ENCODE assay signal across 10 cellular contexts in genomic region chr6:16237242-16237641, GRCh38. TPM values are rescaled to one million over a fixed set of nuclear protein-coding genes. Genes with fewer than 3 reads are reported as not detected.
DNase-seq lines count a peak whose midpoint lies in the region; ATAC-seq and TF ChIP-seq lines count a peak whose summit lies in the region.
"Had no signal": no experiment of that assay in that cellular context is flagged by ENCODE, and none has a peak within 500 bp of the region (broad histone marks: within the 10 kb centered on the region; RNA-seq: fewer than 3 reads in every experiment).

No MANE protein-coding gene starts in this region.

- WGBS in mesenchymal stem cell, result 93% methylated on average over 7 of the region's 7 CpGs

- H2BK5ac ChIP-seq in mesenchymal stem cell (ENCODE audit: low read depth, low read length, poor library complexity, severe bottlenecking), result no peak overlapping the region

- peak overlapping the region; percentile 18 for H3K27ac Mint-ChIP-seq in activated CD8-positive, alpha-beta memory T cell treated with anti-CD3 and anti-CD28 coated beads, Interleukin-2, amount 10 ng/mL, durations not matched to agents 7 days and 5 days

- peaks cover 26% of the 10 kb centered on the region for H3K4me1 Mint-ChIP-seq in activated CD8-positive, alpha-beta memory T cell treated with anti-CD3 and anti-CD28 coated beads, Interleukin-2, amount 10 ng/mL, durations not matched to agents 7 days and 5 days

- peak overlapping the region; percentile 85 for H3K4me3 Mint-ChIP-seq in activated CD8-positive, alpha-beta memory T cell treated with anti-CD3 and anti-CD28 coated beads, Interleukin-2, amount 10 ng/mL, durations not matched to agents 7 days and 5 days

- no peak for ATAC-seq in activated CD8-positive, alpha-beta memory T cell treated with anti-CD3 and anti-CD28 coated beads, Interleukin-2, amount 10 ng/mL, durations not matched to agents 7 days and 5 days
- no peak for ATAC-seq in GM18511 (IDR thresholded peaks at IDR 0.05; ENCODE audit: unreplicated experiment)
- no peak for ATAC-seq in GM19324 (IDR thresholded peaks at IDR 0.05; ENCODE audit: low FRiP score, unreplicated experiment)

- peak overlapping the region; percentile 44 for H2BK15ac ChIP-seq in mesenchymal stem cell (ENCODE audit: low read depth, poor library complexity, severe bottlenecking)

- H3K4ac ChIP-seq in mesenchymal stem cell (ENCODE audit: low read depth in 1 of 2, low read length in 2 of 2), result peak overlapping the region; percentile 13 to 59

- H3K4me3 ChIP-seq in mesenchymal stem cell (ENCODE audit: insufficient read depth in 1 of 2, low read depth in 1 of 2, low read length in 2 of 2) (peak overlapping the region in 1 of 2 experiments; percentile 66), subcutaneous abdominal adipose tissue (ENCODE audit: low read depth in 1 of 5, low read length in 5 of 5) (no peak overlapping the region)

- no peaks in the 10 kb centered on the region for H3K36me3 Mint-ChIP-seq in activated CD8-positive, alpha-beta memory T cell treated with anti-CD3 and anti-CD28 coated beads, Interleukin-2, amount 10 ng/mL, durations not matched to agents 7 days and 5 days

- H3K27me3 ChIP-seq in mesenchymal stem cell (ENCODE audit: control insufficient read depth in 1 of 2, insufficient read depth in 1 of 2, low read length in 2 of 2) (no peaks in the 10 kb centered on the region), subcutaneous abdominal adipose tissue (ENCODE audit: control insufficient read depth in 5 of 5, insufficient read depth in 4 of 5, low read length in 5 of 5) (peaks cover 0 to 5% (median 0%) of the 10 kb centered on the region in 5 donors)

- H2AFZ ChIP-seq in mesenchymal stem cell (ENCODE audit: low read depth, low read length), result no peak overlapping the region

- peak overlapping the region; percentile 92 to 96 for H2BK12ac ChIP-seq in mesenchymal stem cell (ENCODE audit: low read length in 2 of 2)

- H3K4me1 ChIP-seq in mesenchymal stem cell (ENCODE audit: control insufficient read depth, insufficient read depth, low read depth, low read length) (peaks cover 18% of the 10 kb centered on the region), subcutaneous abdominal adipose tissue (ENCODE audit: control insufficient read depth in 5 of 5, insufficient read depth in 5 of 5, low read length in 5 of 5) (peaks cover 2 to 36% (median 23%) of the 10 kb centered on the region in 5 donors)

- H3K9me3 ChIP-seq in mesenchymal stem cell (ENCODE audit: control insufficient read depth, low read length) (no peaks in the 10 kb centered on the region), subcutaneous abdominal adipose tissue (ENCODE audit: control insufficient read depth in 5 of 5, low read length in 5 of 5) (no peaks in the 10 kb centered on the region)

- H2AK5ac ChIP-seq in mesenchymal stem cell (ENCODE audit: low read length, severe bottlenecking), result no peak overlapping the region

- H3K27me3 Mint-ChIP-seq in activated CD8-positive, alpha-beta memory T cell treated with anti-CD3 and anti-CD28 coated beads, Interleukin-2, amount 10 ng/mL, durations not matched to agents 7 days and 5 days, result peaks cover 63% of the 10 kb centered on the region

- CTCF ChIA-PET in activated CD8-positive, alpha-beta memory T cell treated with anti-CD3 and anti-CD28 coated beads, Interleukin-2, amount 10 ng/mL, durations not matched to agents 7 days and 5 days (lab: Charles Lee), result interaction anchor here (1.2 to 1.7 kb wide), 3 partner anchors 31 to 1364 kb away, joined by 3 to 5 read pairs (median 4); no protein-coding TSS in a partner anchor

- peak overlapping the region; percentile 46 for H4K91ac ChIP-seq in mesenchymal stem cell (ENCODE audit: low read length)

- peak overlapping the region; percentile 77 for H3K9ac ChIP-seq in mesenchymal stem cell (ENCODE audit: low read length)
- no peak overlapping the region for H3K9ac ChIP-seq in subcutaneous abdominal adipose tissue (ENCODE audit: low read length in 5 of 5)

- peak overlapping the region; percentile 45 for H4K8ac ChIP-seq in mesenchymal stem cell (ENCODE audit: low read length)

- peak overlapping the region; percentile 59 for H2BK120ac ChIP-seq in mesenchymal stem cell (ENCODE audit: low read depth, low read length)

- DNase-seq in activated CD8-positive, alpha-beta memory T cell treated with anti-CD3 and anti-CD28 coated beads, Interleukin-2, amount 10 ng/mL, durations not matched to agents 7 days and 5 days, result no peak
- DNase-seq in activated CD8-positive, alpha-beta memory T cell treated with anti-CD3 and anti-CD28 coated beads, Interleukin-2, amount 50 U/mL, for 4 hours, result no peak
- DNase-seq in mesenchymal stem cell, result no peak
- DNase-seq in middle frontal gyrus (ENCODE audit: extremely low spot score, low spot score), result no peak
- DNase-seq: glutamatergic neuron, NCI-H1694 treated with DMSO at 0.1 percent for 48 hours had no signal

- peak overlapping the region; percentile 74 for H3K27ac ChIP-seq in VCaP
- H3K27ac ChIP-seq in mesenchymal stem cell (ENCODE audit: low read length, poor library complexity, severe bottlenecking), result no peak overlapping the region
- peak overlapping the region; percentile 11 for H3K27ac ChIP-seq in subcutaneous abdominal adipose tissue (ENCODE audit: low read depth, low read length)

- H3K23ac ChIP-seq in mesenchymal stem cell (ENCODE audit: low read length in 2 of 2), result no peak overlapping the region

- TF ChIP-seq CTCF in VCaP (conservative IDR thresholded peaks at IDR 0.05), result no peak

- no peak overlapping the region for H3K4me2 ChIP-seq in mesenchymal stem cell (ENCODE audit: low read length, poor library complexity, severe bottlenecking)

- H3K79me1 ChIP-seq in mesenchymal stem cell (replicated peaks; ENCODE audit: low read length, poor library complexity, severe bottlenecking), result no peaks in the 10 kb centered on the region

- H3K18ac ChIP-seq in mesenchymal stem cell (ENCODE audit: low read depth in 1 of 2, low read length in 2 of 2), result peak overlapping the region; percentile 34 to 85

- H3K9me3 Mint-ChIP-seq in activated CD8-positive, alpha-beta memory T cell treated with anti-CD3 and anti-CD28 coated beads, Interleukin-2, amount 10 ng/mL, durations not matched to agents 7 days and 5 days (ENCODE audit: low read depth), result no peaks in the 10 kb centered on the region

- H3K36me3 ChIP-seq in mesenchymal stem cell (ENCODE audit: control insufficient read depth in 1 of 2, insufficient read depth in 2 of 2, low read depth in 1 of 2, low read length in 2 of 2) (no peaks in the 10 kb centered on the region), subcutaneous abdominal adipose tissue (ENCODE audit: control insufficient read depth in 5 of 5, insufficient read depth in 5 of 5, low read length in 5 of 5) (no peaks in the 10 kb centered on the region)

- H3K14ac ChIP-seq in mesenchymal stem cell (ENCODE audit: low read length in 2 of 2), result no peak overlapping the region

RNA-seq across cellular contexts. Expression of gene GMPR, which starts 1.1 kb away (rescaled TPM):
- total RNA-seq in activated CD8-positive, alpha-beta memory T cell treated with anti-CD3 and anti-CD28 coated beads, Interleukin-2, amount 10 ng/mL, durations not matched to agents 7 days and 5 days, result 10 to 100 TPM; 11.8 to 13.1 TPM
- polyA plus RNA-seq in mesenchymal stem cell (2013, experiment 1 of 2), result 23.7 TPM
- polyA plus RNA-seq in mesenchymal stem cell (2013, experiment 2 of 2), result 26.0 TPM
